ENCODE assay signal across 10 cellular contexts in genomic region chr4:110484767-110485166, GRCh38. TPM values are rescaled to one million over a fixed set of nuclear protein-coding genes. Genes with fewer than 3 reads are reported as not detected.
DNase-seq lines count a peak whose midpoint lies in the region; ATAC-seq and TF ChIP-seq lines count a peak whose summit lies in the region.
"Had no signal": no experiment of that assay in that cellular context is flagged by ENCODE, and none has a peak within 500 bp of the region (broad histone marks: within the 10 kb centered on the region; RNA-seq: fewer than 3 reads in every experiment).

No MANE protein-coding gene starts in this region.

- H3K4me1 Mint-ChIP-seq in CD4-positive, alpha-beta memory T cell, result peaks cover 0 to 2% (median 0%) of the 10 kb centered on the region in 4 donors
- no peaks in the 10 kb centered on the region for H3K4me1 Mint-ChIP-seq in activated CD4-positive, alpha-beta T cell treated with anti-CD3 and anti-CD28 coated beads, Interleukin-2, amount 10 ng/mL, durations not matched to agents 7 days and 5 days

- TF ChIP-seq CTCF in heart right ventricle (IDR thresholded peaks at IDR 0.05), result no peak
- no peak for TF ChIP-seq CTCF in right atrium auricular region (IDR thresholded peaks at IDR 0.05)
- no peak for TF ChIP-seq CTCF in fibroblast of villous mesenchyme (IDR thresholded peaks at IDR 0.05; ENCODE audit: insufficient read depth, low read depth, low read length)

- peak in 6 of 8 donors; percentile 34 to 75 (median 44) for ATAC-seq in heart right ventricle

- no peaks in the 10 kb centered on the region for H3K36me3 Mint-ChIP-seq in CD4-positive, alpha-beta memory T cell
- H3K36me3 Mint-ChIP-seq in activated CD4-positive, alpha-beta T cell treated with anti-CD3 and anti-CD28 coated beads, Interleukin-2, amount 10 ng/mL, durations not matched to agents 7 days and 5 days (ENCODE audit: low read depth), result no peaks in the 10 kb centered on the region

- H3K4me1 ChIP-seq in heart right ventricle (peaks cover 0 to 46% (median 20%) of the 10 kb centered on the region in 9 donors), right atrium auricular region (peaks cover 0 to 11% of the 10 kb centered on the region in 2 donors)
- H3K4me1 ChIP-seq in CD4-positive, alpha-beta memory T cell (ENCODE audit: insufficient read depth, low read length), result no peaks in the 10 kb centered on the region

- no peak overlapping the region for H3K27ac Mint-ChIP-seq in CD4-positive, alpha-beta memory T cell
- no peak overlapping the region for H3K27ac Mint-ChIP-seq in activated CD4-positive, alpha-beta T cell treated with anti-CD3 and anti-CD28 coated beads, Interleukin-2, amount 10 ng/mL, durations not matched to agents 7 days and 5 days

- H3K9me3 Mint-ChIP-seq in CD4-positive, alpha-beta memory T cell, result no peaks in the 10 kb centered on the region
- no peaks in the 10 kb centered on the region for H3K9me3 Mint-ChIP-seq in activated CD4-positive, alpha-beta T cell treated with anti-CD3 and anti-CD28 coated beads, Interleukin-2, amount 10 ng/mL, durations not matched to agents 7 days and 5 days

- H3K4me3 ChIP-seq in heart right ventricle (no peak overlapping the region), right atrium auricular region (no peak overlapping the region), fibroblast of villous mesenchyme (ENCODE audit: low read depth, low read length) (no peak overlapping the region)
- no peak overlapping the region for H3K4me3 ChIP-seq in CD4-positive, alpha-beta memory T cell (ENCODE audit: low read length in 2 of 2)
- H3K4me3 ChIP-seq: stomach had no signal

- intact Hi-C loops in heart right ventricle (cut with DNase I), result loop anchor here in 1 of 10 donors (10.0 kb wide), 1 partner anchor 120 kb away; no protein-coding TSS in a partner anchor
- intact Hi-C loops in CD4-positive, alpha-beta memory T cell (cut with micrococcal nuclease), result no loop called here

- H3K36me3 ChIP-seq in heart right ventricle, result no peaks in the 10 kb centered on the region
- H3K36me3 ChIP-seq in right atrium auricular region, result no peaks in the 10 kb centered on the region
- H3K36me3 ChIP-seq in CD4-positive, alpha-beta memory T cell (ENCODE audit: insufficient read depth, low read length), result no peaks in the 10 kb centered on the region
- H3K36me3 ChIP-seq: stomach had no signal

- H3K4me3 Mint-ChIP-seq in CD4-positive, alpha-beta memory T cell, result no peak overlapping the region
- no peak overlapping the region for H3K4me3 Mint-ChIP-seq in activated CD4-positive, alpha-beta T cell treated with anti-CD3 and anti-CD28 coated beads, Interleukin-2, amount 10 ng/mL, durations not matched to agents 7 days and 5 days

- DNase-seq in heart right ventricle (peak in 1 of 2 donors; percentile 8), right atrium auricular region (ENCODE audit: low spot score) (no peak), NOMO-1 treated with DMSO at 0.1 percent for 48 hours (lab: John Stamatoyannopoulos, UW; ENCODE audit: unreplicated experiment) (peak; percentile 38), fibroblast of villous mesenchyme (ENCODE audit: low read depth) (peak; percentile 80), NCI-H2107 treated with DMSO at 0.1 percent for 48 hours (lab: John Stamatoyannopoulos, UW; ENCODE audit: unreplicated experiment) (no peak), HuH-7.5 (ENCODE audit: low spot score) (no peak)
- DNase-seq in CD4-positive, alpha-beta memory T cell, result no peak
- DNase-seq in activated CD4-positive, alpha-beta T cell treated with anti-CD3 and anti-CD28 coated beads, Interleukin-2, amount 10 ng/mL, durations not matched to agents 7 days and 5 days, result no peak
- DNase-seq: stomach had no signal

- POLR2A ChIA-PET in CD4-positive, alpha-beta memory T cell (lab: Charles Lee; ENCODE audit: partially characterized antibody), result no interaction called here
- POLR2A ChIA-PET in activated CD4-positive, alpha-beta T cell treated with anti-CD3 and anti-CD28 coated beads, Interleukin-2, amount 10 ng/mL, durations not matched to agents 7 days and 5 days (lab: Charles Lee), result no interaction called here

- H3K27me3 ChIP-seq in heart right ventricle (peaks cover 0 to 3% (median 0%) of the 10 kb centered on the region in 7 donors), right atrium auricular region (no peaks in the 10 kb centered on the region)
- H3K27me3 ChIP-seq in CD4-positive, alpha-beta memory T cell (ENCODE audit: insufficient read depth, low read length), result no peaks in the 10 kb centered on the region

- WGBS in heart right ventricle, 2 donors, result 32 to 54% methylated on average over 5 of the region's 5 CpGs

- H3K9me3 ChIP-seq in heart right ventricle (no peaks in the 10 kb centered on the region), right atrium auricular region (no peaks in the 10 kb centered on the region)
- no peaks in the 10 kb centered on the region for H3K9me3 ChIP-seq in CD4-positive, alpha-beta memory T cell (ENCODE audit: control insufficient read depth in 1 of 2, low read length in 2 of 2)
- H3K9me3 ChIP-seq: stomach had no signal

- peak overlapping the region in 6 of 10 donors; percentile 17 to 57 (median 28) for H3K27ac ChIP-seq in heart right ventricle
- H3K27ac ChIP-seq in right atrium auricular region, result peak overlapping the region in 1 of 2 donors; percentile 64
- H3K27ac ChIP-seq in CD4-positive, alpha-beta memory T cell (ENCODE audit: low read depth, low read length), result no peak overlapping the region
- H3K27ac ChIP-seq: C4-2B, stomach had no signal

- CTCF ChIA-PET in CD4-positive, alpha-beta memory T cell (lab: Charles Lee; ENCODE audit: partially characterized antibody), result interaction anchor here (1.0 to 1.7 kb wide), 2 partner anchors 435 to 479 kb away, joined by 3 to 5 read pairs; no protein-coding TSS in a partner anchor
- CTCF ChIA-PET in activated CD4-positive, alpha-beta T cell treated with anti-CD3 and anti-CD28 coated beads, Interleukin-2, amount 10 ng/mL, durations not matched to agents 7 days and 5 days (lab: Charles Lee), result interaction anchor here (0.8 to 1.0 kb wide), 2 partner anchors 24 to 198 kb away, joined by 3 read pairs; no protein-coding TSS in a partner anchor

- H3K27me3 Mint-ChIP-seq in CD4-positive, alpha-beta memory T cell, result peaks cover 17 to 26% of the 10 kb centered on the region in 2 donors
- peaks cover 25% of the 10 kb centered on the region for H3K27me3 Mint-ChIP-seq in activated CD4-positive, alpha-beta T cell treated with anti-CD3 and anti-CD28 coated beads, Interleukin-2, amount 10 ng/mL, durations not matched to agents 7 days and 5 days

RNA-seq across cellular contexts. Expression of gene ENPEP, which starts 8.8 kb away (rescaled TPM):
- total RNA-seq in heart right ventricle (10 to 100 TPM in 1 of 10 donors, 1 to 10 TPM in 9; 2.2 to 14.9 (median 3.5) TPM), right atrium auricular region (1 to 10 TPM; 3.3 to 3.5 TPM), fibroblast of villous mesenchyme (0.32 and 0.43 TPM in 2 replicates)
- polyA plus RNA-seq in heart right ventricle, result 1 to 10 TPM; 4.0 to 6.2 TPM
- total RNA-seq in CD4-positive, alpha-beta memory T cell, result not detected
- not detected for polyA plus RNA-seq in CD4-positive, alpha-beta memory T cell
- under 1 TPM in 1 of 2 experiments, not detected in 1; 0.02 TPM for total RNA-seq in activated CD4-positive, alpha-beta T cell treated with anti-CD3 and anti-CD28 coated beads, Interleukin-2, amount 10 ng/mL, durations not matched to agents 7 days and 5 days

Comparison
In these comparisons a context has a peak if more than half of its experiments do, and no peak if none do; other contexts are left out.
1. DNase-seq: peak in NOMO-1 treated with DMSO at 0.1 percent for 48 hours (single experiment) and fibroblast of villous mesenchyme (single experiment); none in right atrium auricular region (single experiment), NCI-H2107 treated with DMSO at 0.1 percent for 48 hours (single experiment), HuH-7.5 (single experiment), CD4-positive, alpha-beta memory T cell (0 of 5) and activated CD4-positive, alpha-beta T cell treated with anti-CD3 and anti-CD28 coated beads, Interleukin-2, amount 10 ng/mL, durations not matched to agents 7 days and 5 days (single experiment).